Comparison of ENCODE assay signal across 11 cellular contexts in genomic region chr1:40636777-40637176, GRCh38.
"Had no signal": no experiment of that assay in that cellular context is flagged by ENCODE, and none has a peak within 500 bp of the region (broad histone marks: within the 10 kb centered on the region; RNA-seq: fewer than 3 reads in every experiment).

No MANE protein-coding gene starts in this region.

- ATAC-seq: body of pancreas, left lobe of liver had no signal

- H3K4me3 Mint-ChIP-seq: activated naive CD4-positive, alpha-beta T cell treated with anti-CD3 and anti-CD28 coated beads, Interleukin-2, amount 50 U/mL, for 24 hours; central memory CD8-positive, alpha-beta T cell; nephron progenitor cell had no signal

- H3K9me3 Mint-ChIP-seq: activated naive CD4-positive, alpha-beta T cell treated with anti-CD3 and anti-CD28 coated beads, Interleukin-2, amount 50 U/mL, for 24 hours; activated T-helper 2 cell treated with anti-CD3 and anti-CD28 coated beads, Interferon-gamma antibody, Interleukin-2, Interleukin-4, amounts not matched to agents 10 μg/mL and 5 μg/mL and 100 μg/mL, durations not matched to agents 14 hours and 24 hours and 36 hours; central memory CD8-positive, alpha-beta T cell; nephron progenitor cell had no signal

- H3K4me1 Mint-ChIP-seq: nephron progenitor cell had no signal

- H3K36me3 ChIP-seq: uterus had no signal

- DNase-seq: body of pancreas; nephron progenitor cell; stimulated activated CD4-positive, alpha-beta T cell treated with anti-CD3 and anti-CD28 coated beads, Interleukin-4, amount 100 ng/mL, for 4 hours; T-helper 2 cell; tibial artery; uterus had no signal

- H3K9me3 ChIP-seq: body of pancreas, esophagus muscularis mucosa, tibial artery, uterus had no signal

- H3K27ac ChIP-seq: body of pancreas, esophagus muscularis mucosa, tibial artery, uterus had no signal

- H3K36me3 Mint-ChIP-seq: activated naive CD4-positive, alpha-beta T cell treated with anti-CD3 and anti-CD28 coated beads, Interleukin-2, amount 50 U/mL, for 24 hours had no signal

- H3K4me3 ChIP-seq: body of pancreas, esophagus muscularis mucosa, tibial artery, uterus had no signal

- H3K4me1 ChIP-seq: body of pancreas, tibial artery, uterus had no signal

- H3K27ac Mint-ChIP-seq: activated naive CD4-positive, alpha-beta T cell treated with anti-CD3 and anti-CD28 coated beads, Interleukin-2, amount 50 U/mL, for 24 hours; activated T-helper 2 cell treated with anti-CD3 and anti-CD28 coated beads, Interferon-gamma antibody, Interleukin-2, Interleukin-4, amounts not matched to agents 10 μg/mL and 5 μg/mL and 100 μg/mL, durations not matched to agents 14 hours and 24 hours and 36 hours; nephron progenitor cell had no signal

- H3K27me3 Mint-ChIP-seq: activated naive CD4-positive, alpha-beta T cell treated with anti-CD3 and anti-CD28 coated beads, Interleukin-2, amount 50 U/mL, for 24 hours; central memory CD8-positive, alpha-beta T cell had no signal

- H3K27me3 ChIP-seq: body of pancreas, esophagus muscularis mucosa, tibial artery, uterus had no signal
